23 cellular contexts compared by ENCODE assay signal in the genomic region with DNA sequence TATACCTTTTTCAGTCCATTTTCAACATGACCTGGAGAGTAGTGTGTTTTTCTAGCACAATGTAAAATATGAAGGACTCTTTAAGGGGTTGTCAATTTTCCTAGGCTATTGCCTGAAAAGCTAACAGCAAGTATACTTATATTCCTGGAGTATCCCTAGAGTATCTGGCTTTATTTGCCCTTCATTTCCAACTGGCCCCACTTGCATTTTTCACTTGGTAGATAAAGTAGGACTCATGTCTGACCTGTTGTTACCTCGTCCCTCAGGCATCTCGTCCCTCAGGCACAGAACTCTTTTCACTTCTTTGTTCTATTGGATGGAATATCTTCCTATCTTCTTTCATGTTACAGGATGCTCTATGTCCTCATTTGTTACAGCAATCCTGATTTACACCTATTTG.
"Had no signal": no experiment of that assay in that cellular context is flagged by ENCODE, and none has a peak within 500 bp of the region (broad histone marks: within the 10 kb centered on the region; RNA-seq: fewer than 3 reads in every experiment).

No MANE protein-coding gene starts in this region.

- H3K36me3 ChIP-seq: colonic mucosa, esophagus squamous epithelium, gastrocnemius medialis had no signal

- H3K4me3 ChIP-seq: colonic mucosa, coronary artery, dorsolateral prefrontal cortex, esophagus muscularis mucosa, esophagus squamous epithelium, gastrocnemius medialis, gastroesophageal sphincter had no signal

- H3K27me3 ChIP-seq: colonic mucosa, dorsolateral prefrontal cortex, esophagus muscularis mucosa, esophagus squamous epithelium, foreskin keratinocyte, gastrocnemius medialis, gastroesophageal sphincter had no signal

- H3K27ac Mint-ChIP-seq: dendritic cell treated with granulocyte-macrophage colony-stimulating factor and Interleukin-4, amounts not matched to agents 40 ng/mL and 50 ng/mL, for 4 days; effector memory CD8-positive, alpha-beta T cell; endodermal cell had no signal

- DNase-seq: colonic mucosa; cortex of kidney; dermis blood vessel endothelial cell; dorsolateral prefrontal cortex; effector CD4-positive, alpha-beta T cell; effector CD8-positive, alpha-beta T cell; effector memory CD4-positive, alpha-beta T cell; effector memory CD8-positive, alpha-beta T cell; endodermal cell; erythroblast; esophagus squamous epithelium; foreskin fibroblast; foreskin keratinocyte; foreskin melanocyte; gastrocnemius medialis; glutamatergic neuron; head of caudate nucleus had no signal

- H3K27ac ChIP-seq: colonic mucosa, coronary artery, dorsolateral prefrontal cortex, epithelial cell of prostate, esophagus muscularis mucosa, esophagus squamous epithelium, foreskin keratinocyte, gastrocnemius medialis, gastroesophageal sphincter had no signal

- H3K4me3 Mint-ChIP-seq: dendritic cell treated with granulocyte-macrophage colony-stimulating factor and Interleukin-4, amounts not matched to agents 40 ng/mL and 50 ng/mL, for 4 days; effector memory CD8-positive, alpha-beta T cell; endodermal cell had no signal

- H3K9me3 ChIP-seq: colonic mucosa, gastrocnemius medialis had no signal

- H3K4me1 Mint-ChIP-seq: endodermal cell had no signal

- ATAC-seq: effector memory CD8-positive, alpha-beta T cell; esophagus mucosa; foreskin keratinocyte; gastrocnemius medialis; gastroesophageal sphincter had no signal

- H3K27me3 Mint-ChIP-seq: dendritic cell treated with granulocyte-macrophage colony-stimulating factor and Interleukin-4, amounts not matched to agents 40 ng/mL and 50 ng/mL, for 4 days; effector memory CD8-positive, alpha-beta T cell had no signal

- H3K4me1 ChIP-seq: colonic mucosa, esophagus muscularis mucosa, esophagus squamous epithelium, foreskin keratinocyte, gastrocnemius medialis, gastroesophageal sphincter had no signal
